In genomic region chr15:85583404-85584390, GRCh38 we compare ENCODE assay signal across 9 cellular contexts.
DNase-seq lines count a peak whose midpoint lies in the region; ATAC-seq lines count a peak whose summit lies in the region.
"Had no signal": no experiment of that assay in that cellular context is flagged by ENCODE, and none has a peak within 500 bp of the region (broad histone marks: within the 10 kb centered on the region; RNA-seq: fewer than 3 reads in every experiment).

No MANE protein-coding gene starts in this region.

- H3K4me3 ChIP-seq in GM08714 (ENCODE audit: low read length): peak overlapping the region; percentile 49
- H3K4me3 ChIP-seq: SK-N-MC had no signal

- peaks cover 5% of the 10 kb centered on the region for H3K36me3 Mint-ChIP-seq in IgD-negative memory B cell

- peaks cover 1% of the 10 kb centered on the region for H3K27me3 Mint-ChIP-seq in IgD-negative memory B cell
- H3K27me3 Mint-ChIP-seq in stimulated activated naive CD8-positive, alpha-beta T cell treated with anti-CD3 and anti-CD28 coated beads, Interleukin-15, amount 100 ng/mL, for 72 hours: no peaks in the 10 kb centered on the region

- ATAC-seq in GM21390 (IDR thresholded peaks at IDR 0.05; ENCODE audit: unreplicated experiment) (peak; percentile 45), left colon (no peak)
- peak; percentile 25 for ATAC-seq in stimulated activated naive CD8-positive, alpha-beta T cell treated with anti-CD3 and anti-CD28 coated beads, Interleukin-15, amount 100 ng/mL, for 72 hours

- DNase-seq in activated gamma-delta T cell treated with anti-CD3 and anti-CD28 coated beads, Interleukin-2, amount 50 U/mL, for 16 hours (ENCODE audit: low read depth): peak; percentile 9
- DNase-seq in left colon: peak; percentile 29 to 58
- DNase-seq in stimulated activated naive CD8-positive, alpha-beta T cell treated with anti-CD3 and anti-CD28 coated beads, Interleukin-15, amount 100 ng/mL, for 72 hours: peak in 1 of 2 donors; percentile 61
- DNase-seq in dedifferentiated amniotic fluid mesenchymal stem cell (ENCODE audit: extremely low spot score): no peak
- DNase-seq in cerebellar nuclear complex (lab: John Stamatoyannopoulos, UW): no peak

- peak overlapping the region; percentile 46 to 94 (median 87) for H3K4me3 Mint-ChIP-seq in IgD-negative memory B cell
- H3K4me3 Mint-ChIP-seq in stimulated activated naive CD8-positive, alpha-beta T cell treated with anti-CD3 and anti-CD28 coated beads, Interleukin-15, amount 100 ng/mL, for 72 hours: peak overlapping the region; percentile 91 to 93

- H3K27ac Mint-ChIP-seq in IgD-negative memory B cell: peak overlapping the region; percentile 91 to 97 (median 94)
- peak overlapping the region; percentile 90 to 97 for H3K27ac Mint-ChIP-seq in stimulated activated naive CD8-positive, alpha-beta T cell treated with anti-CD3 and anti-CD28 coated beads, Interleukin-15, amount 100 ng/mL, for 72 hours

- no peaks in the 10 kb centered on the region for H3K9me3 Mint-ChIP-seq in IgD-negative memory B cell
- no peaks in the 10 kb centered on the region for H3K9me3 Mint-ChIP-seq in stimulated activated naive CD8-positive, alpha-beta T cell treated with anti-CD3 and anti-CD28 coated beads, Interleukin-15, amount 100 ng/mL, for 72 hours

- intact Hi-C loops in left colon (cut with DNase I, micrococcal nuclease): no loop called here

- H3K4me1 Mint-ChIP-seq in IgD-negative memory B cell: peaks cover 60 to 66% (median 64%) of the 10 kb centered on the region in 3 donors
- peaks cover 88% of the 10 kb centered on the region for H3K4me1 Mint-ChIP-seq in stimulated activated naive CD8-positive, alpha-beta T cell treated with anti-CD3 and anti-CD28 coated beads, Interleukin-15, amount 100 ng/mL, for 72 hours

Comparison
In these comparisons a context has a peak if more than half of its experiments do, and no peak if none do; other contexts are left out.
1. DNase-seq: peak in activated gamma-delta T cell treated with anti-CD3 and anti-CD28 coated beads, Interleukin-2, amount 50 U/mL, for 16 hours (single experiment) and left colon (2 of 2); none in dedifferentiated amniotic fluid mesenchymal stem cell (single experiment) and cerebellar nuclear complex (0 of 2).